ENCODE assay signal across 26 cellular contexts in genomic region chr9:128141604-128142003, GRCh38. TPM values are rescaled to one million over a fixed set of nuclear protein-coding genes. Genes with fewer than 3 reads are reported as not detected.
DNase-seq lines count a peak whose midpoint lies in the region; ATAC-seq and TF ChIP-seq lines count a peak whose summit lies in the region.
"Had no signal": no experiment of that assay in that cellular context is flagged by ENCODE, and none has a peak within 500 bp of the region (broad histone marks: within the 10 kb centered on the region; RNA-seq: fewer than 3 reads in every experiment).

No MANE protein-coding gene starts in this region.

- no peak overlapping the region for H3K4me3 Mint-ChIP-seq in MCF 10A (ENCODE audit: unreplicated experiment)
- H3K4me3 Mint-ChIP-seq: activated naive CD4-positive, alpha-beta T cell treated with anti-CD3 and anti-CD28 coated beads, Interleukin-2, amount 50 U/mL, for 24 hours; natural killer cell; stimulated activated naive B cell treated with anti-CD40 and anti-IgM and Interleukin-4, amounts not matched to agents 10 μg/mL and 1 μg/mL and 100 μg/mL, for 72 hours; WTC11 had no signal

- no peaks in the 10 kb centered on the region for H3K9me2 ChIP-seq in Loucy (replicated peaks; ENCODE audit: low read depth, low read length)

- intact Hi-C loops in MCF 10A (cut with micrococcal nuclease), result no loop called here
- intact Hi-C loops in breast epithelium (cut with DNase I; ENCODE audit: low total_unique reads), result no loop called here
- intact Hi-C loops in posterior vena cava (cut with DNase I), result no loop called here

- H3K4me2 ChIP-seq in Loucy (ENCODE audit: low read depth, low read length, poor library complexity, severe bottlenecking), result peak overlapping the region; percentile 51

- no peaks in the 10 kb centered on the region for H3K9me3 ChIP-seq in breast epithelium
- no peaks in the 10 kb centered on the region for H3K9me3 ChIP-seq in Loucy (ENCODE audit: insufficient read depth, low read depth, low read length)
- H3K9me3 ChIP-seq: BE2C, SJCRH30 had no signal

- no peaks in the 10 kb centered on the region for H3K79me2 ChIP-seq in Loucy (ENCODE audit: insufficient read depth, low read length)

- H3K4me1 ChIP-seq in breast epithelium (no peaks in the 10 kb centered on the region), Loucy (ENCODE audit: insufficient read depth, low read length, poor library complexity, severe bottlenecking) (peaks cover 13% of the 10 kb centered on the region)
- H3K4me1 ChIP-seq: BE2C had no signal

- H3F3A ChIP-seq in Loucy (ENCODE audit: low read depth), result no peaks in the 10 kb centered on the region

- H3K4me3 ChIP-seq in breast epithelium, result no peak overlapping the region
- no peak overlapping the region for H3K4me3 ChIP-seq in Loucy (ENCODE audit: low read length, poor library complexity, severe bottlenecking)
- H3K4me3 ChIP-seq: coronary artery, SJCRH30 had no signal

- CTCF ChIA-PET in MCF 10A (lab: Yijun Ruan, JAX), result no interaction called here

- H2AFZ ChIP-seq in Loucy (ENCODE audit: low read length), result peak overlapping the region; percentile 61

- no peaks in the 10 kb centered on the region for H3K36me3 Mint-ChIP-seq in MCF 10A (ENCODE audit: insufficient read depth, unreplicated experiment)
- H3K36me3 Mint-ChIP-seq: activated naive CD4-positive, alpha-beta T cell treated with anti-CD3 and anti-CD28 coated beads, Interleukin-2, amount 50 U/mL, for 24 hours; natural killer cell; stimulated activated naive B cell treated with anti-CD40 and anti-IgM and Interleukin-4, amounts not matched to agents 10 μg/mL and 1 μg/mL and 100 μg/mL, for 72 hours; WTC11 had no signal

- no peaks in the 10 kb centered on the region for H3K27me3 Mint-ChIP-seq in MCF 10A (ENCODE audit: insufficient read depth, unreplicated experiment)
- H3K27me3 Mint-ChIP-seq: activated naive CD4-positive, alpha-beta T cell treated with anti-CD3 and anti-CD28 coated beads, Interleukin-2, amount 50 U/mL, for 24 hours had no signal

- H3K27me3 ChIP-seq in breast epithelium (no peaks in the 10 kb centered on the region), Loucy (ENCODE audit: insufficient read depth, low read length, poor library complexity, severe bottlenecking) (no peaks in the 10 kb centered on the region)
- H3K27me3 ChIP-seq: BE2C had no signal

- H3K4me1 Mint-ChIP-seq in MCF 10A (ENCODE audit: insufficient read depth, unreplicated experiment), result peaks cover 30% of the 10 kb centered on the region
- H3K4me1 Mint-ChIP-seq: natural killer cell; stimulated activated naive B cell treated with anti-CD40 and anti-IgM and Interleukin-4, amounts not matched to agents 10 μg/mL and 1 μg/mL and 100 μg/mL, for 72 hours had no signal

- ATAC-seq in HG03521 (IDR thresholded peaks at IDR 0.05; ENCODE audit: unreplicated experiment), result no peak
- ATAC-seq: natural killer cell; stimulated activated naive B cell treated with anti-CD40 and anti-IgM and Interleukin-4, amounts not matched to agents 10 μg/mL and 1 μg/mL and 100 μg/mL, for 72 hours; WTC11 had no signal

- no peaks in the 10 kb centered on the region for H4K20me1 ChIP-seq in Loucy (ENCODE audit: insufficient read depth, low read length, poor library complexity, severe bottlenecking)

- BruUV-seq in MCF 10A (replicated peaks; lab: Mats Ljungman, UMichigan), result no TSS peak

- H3K9ac ChIP-seq in Loucy (ENCODE audit: low read depth, low read length, poor library complexity, severe bottlenecking), result peak overlapping the region; percentile 54

- POLR2A ChIA-PET in MCF 10A (lab: Yijun Ruan, JAX), result interaction anchor here (0.6 to 0.8 kb wide), 2 partner anchors 15 to 204 kb away, joined by 3 read pairs; no protein-coding TSS in a partner anchor

- no peaks in the 10 kb centered on the region for H3K9me3 Mint-ChIP-seq in MCF 10A (ENCODE audit: unreplicated experiment)
- H3K9me3 Mint-ChIP-seq: activated naive CD4-positive, alpha-beta T cell treated with anti-CD3 and anti-CD28 coated beads, Interleukin-2, amount 50 U/mL, for 24 hours; activated T-helper 1 cell treated with anti-CD3 and anti-CD28 coated beads, Interleukin-12 subunit alpha, Interleukin-12 subunit beta, Interleukin-2, Interleukin-4 antibody, amounts not matched to agents 30 ng/mL and 10 ng/mL and 1 ng/mL, durations not matched to agents 14 hours and 24 hours and 36 hours; natural killer cell; stimulated activated naive B cell treated with anti-CD40 and anti-IgM and Interleukin-4, amounts not matched to agents 10 μg/mL and 1 μg/mL and 100 μg/mL, for 72 hours; WTC11 had no signal

- TF ChIP-seq CTCF in MCF 10A (IDR thresholded peaks at IDR 0.05; ENCODE audit: unreplicated experiment) (no peak), breast epithelium (IDR thresholded peaks at IDR 0.05) (no peak), Loucy (conservative IDR thresholded peaks at IDR 0.05; ENCODE audit: low read length) (no peak)

- H3K36me3 ChIP-seq in breast epithelium (no peaks in the 10 kb centered on the region), Loucy (ENCODE audit: insufficient read depth, low read length) (no peaks in the 10 kb centered on the region)
- H3K36me3 ChIP-seq: BE2C, SJCRH30 had no signal

- H3K27ac ChIP-seq in breast epithelium, result no peak overlapping the region
- H3K27ac ChIP-seq: coronary artery, SJCRH30 had no signal

- no peak for TF ChIP-seq POLR2A in breast epithelium (IDR thresholded peaks at IDR 0.05)

- no peak for DNase-seq in MCF 10A (ENCODE audit: unreplicated experiment)
- no peak for DNase-seq in breast epithelium (ENCODE audit: low spot score in 2 of 2)
- peak; percentile 32 for DNase-seq in islet precursor cell
- peak; percentile 40 for DNase-seq in posterior vena cava (ENCODE audit: low spot score)
- DNase-seq in SIG-M5 treated with dmso at 0.1 percent for 504 hours (lab: John Stamatoyannopoulos, UW; ENCODE audit: unreplicated experiment), result no peak
- no peak for DNase-seq in GM19238 (ENCODE audit: insufficient read length, low spot score)
- DNase-seq: activated CD4-positive, alpha-beta T cell treated with anti-CD3 and anti-CD28 coated beads, Interleukin-2, amount 50 U/mL, for 1 hour; activated CD8-positive, alpha-beta memory T cell treated with anti-CD3 and anti-CD28 coated beads, Interleukin-2, amount 50 U/mL, for 4 hours; BE2C; effector CD8-positive, alpha-beta T cell; natural killer cell; NCI-H146; NCI-H2107; NCI-H446; NCI-H748 treated with DMSO at 0.1 percent for 48 hours; SJCRH30; stimulated activated naive B cell treated with anti-CD40 and anti-IgM and Interleukin-4, amounts not matched to agents 10 μg/mL and 1 μg/mL and 100 μg/mL, for 72 hours; substantia nigra; trophoblast cell had no signal

- peak overlapping the region; percentile 32 for H3K27ac Mint-ChIP-seq in MCF 10A (ENCODE audit: low read depth, unreplicated experiment)
- H3K27ac Mint-ChIP-seq: activated naive CD4-positive, alpha-beta T cell treated with anti-CD3 and anti-CD28 coated beads, Interleukin-2, amount 50 U/mL, for 24 hours; natural killer cell; stimulated activated naive B cell treated with anti-CD40 and anti-IgM and Interleukin-4, amounts not matched to agents 10 μg/mL and 1 μg/mL and 100 μg/mL, for 72 hours; WTC11 had no signal

RNA-seq across cellular contexts. Expression of gene LCN2, which starts 7.6 kb away (rescaled TPM):
- total RNA-seq in MCF 10A (2022) (7.7 and 41.6 TPM in 2 replicates), breast epithelium (10 to 100 TPM in 2 of 3 donors, not detected in 1; 38.5 to 42.3 TPM), posterior vena cava (under 1 TPM; 0.67 to 0.69 TPM)
- total RNA-seq: activated T-helper 1 cell treated with anti-CD3 and anti-CD28 coated beads, Interleukin-12 subunit alpha, Interleukin-12 subunit beta, Interleukin-2, Interleukin-4 antibody, amounts not matched to agents 30 ng/mL and 10 ng/mL and 1 ng/mL, durations not matched to agents 14 hours and 24 hours and 36 hours; LHCN-M2; SJCRH30 had no signal

RNA-seq across cellular contexts. Expression of gene PTGES2, which starts 14.1 kb away (rescaled TPM):
- total RNA-seq in MCF 10A (2022) (114 and 130 TPM in 2 replicates), breast epithelium (10 to 100 TPM; 35.7 to 86.9 (median 55.0) TPM), posterior vena cava (10 to 100 TPM; 38.6 to 38.9 TPM)

RNA-seq across cellular contexts. Expression of gene BBLN, which starts 18.5 kb away (rescaled TPM):
- total RNA-seq in MCF 10A (2022) (68.6 and 70.4 TPM in 2 replicates), breast epithelium (100 to 1,000 TPM; 144 to 232 (median 152) TPM), posterior vena cava (10 to 100 TPM; 41.9 to 49.1 TPM)

RNA-seq across cellular contexts. Expression of gene CIZ1, which starts 49.8 kb away (rescaled TPM):
- 133 and 151 TPM in 2 replicates for total RNA-seq in MCF 10A (2022)
- 10 to 100 TPM; 54.1 to 71.8 (median 58.4) TPM for total RNA-seq in breast epithelium
- 10 to 100 TPM; 88.3 to 99.4 TPM for total RNA-seq in posterior vena cava

Comparison
In these comparisons a context has a peak if more than half of its experiments do, and no peak if none do; other contexts are left out.
1. DNase-seq: peak in islet precursor cell (single experiment) and posterior vena cava (single experiment); none in MCF 10A (single experiment), breast epithelium (0 of 2), SIG-M5 treated with dmso at 0.1 percent for 504 hours (single experiment) and GM19238 (single experiment).